27 cellular contexts compared by ENCODE assay signal in genomic region chr14:95235767-95236166, GRCh38.
"Had no signal": no experiment of that assay in that cellular context is flagged by ENCODE, and none has a peak within 500 bp of the region (broad histone marks: within the 10 kb centered on the region; RNA-seq: fewer than 3 reads in every experiment).

No MANE protein-coding gene starts in this region.

- DNase-seq: activated CD4-positive, alpha-beta T cell treated with anti-CD3 and anti-CD28 coated beads for 48 hours; activated CD4-positive, alpha-beta T cell treated with anti-CD3 and anti-CD28 coated beads, Interleukin-2, amount 50 U/mL, for 48 hours; activated CD8-positive, alpha-beta memory T cell treated with anti-CD3 and anti-CD28 coated beads for 24 hours; activated effector memory CD4-positive, alpha-beta T cell treated with Interleukin-2 at 50 U/mL for 16 hours; activated naive CD4-positive, alpha-beta T cell treated with Interleukin-2 at 50 U/mL for 16 hours; dermis blood vessel endothelial cell; effector CD4-positive, alpha-beta T cell; esophagus squamous epithelium; glutamatergic neuron; mammary epithelial cell; mucosa of descending colon; occipital lobe; stimulated activated CD4-positive, alpha-beta T cell treated with anti-CD3 and anti-CD28 coated beads, Interleukin-4, amount 100 ng/mL, for 24 hours; SW 1271; T-helper 9 cell; tibial artery; WERI-Rb-1 had no signal

- H3K36me3 ChIP-seq: esophagus squamous epithelium, tibial artery had no signal

- H3K27me3 ChIP-seq: esophagus squamous epithelium, tibial artery had no signal

- H3K4me3 Mint-ChIP-seq: activated naive CD8-positive, alpha-beta T cell; stimulated activated effector memory CD8-positive, alpha-beta T cell treated with anti-CD3 and anti-CD28 coated beads, Interleukin-12 subunit alpha, Interleukin-12 subunit beta, amount 100 ng/mL, for 72 hours; stimulated activated naive CD8-positive, alpha-beta T cell treated with anti-CD3 and anti-CD28 coated beads, Interleukin-15, Interleukin-2, amounts not matched to agents 100 ng/mL and 50 ng/mL, for 24 hours; T-helper 1 cell treated with Interleukin-12 subunit alpha and Interleukin-12 subunit beta and Interleukin-4 antibody, amounts not matched to agents 30 μg/mL and 1 μg/mL, for 36 hours had no signal

- H3K4me1 Mint-ChIP-seq: stimulated activated effector memory CD8-positive, alpha-beta T cell treated with anti-CD3 and anti-CD28 coated beads, Interleukin-12 subunit alpha, Interleukin-12 subunit beta, amount 100 ng/mL, for 72 hours had no signal

- H3K9me3 Mint-ChIP-seq: stimulated activated effector memory CD8-positive, alpha-beta T cell treated with anti-CD3 and anti-CD28 coated beads, Interleukin-12 subunit alpha, Interleukin-12 subunit beta, amount 100 ng/mL, for 72 hours; T-helper 1 cell treated with Interleukin-12 subunit alpha and Interleukin-12 subunit beta and Interleukin-4 antibody, amounts not matched to agents 30 μg/mL and 1 μg/mL, for 36 hours had no signal

- H3K4me1 ChIP-seq: parathyroid adenoma had no signal

- H3K27ac ChIP-seq: parathyroid adenoma, tibial artery, WERI-Rb-1 had no signal

- FAIRE-seq: colon, frontal cortex, islet of Langerhans had no signal

- H3K36me3 Mint-ChIP-seq: stimulated activated effector memory CD8-positive, alpha-beta T cell treated with anti-CD3 and anti-CD28 coated beads, Interleukin-12 subunit alpha, Interleukin-12 subunit beta, amount 100 ng/mL, for 72 hours had no signal

- H3K9ac ChIP-seq: parathyroid adenoma had no signal

- H3K27ac Mint-ChIP-seq: activated naive CD8-positive, alpha-beta T cell; stimulated activated effector memory CD8-positive, alpha-beta T cell treated with anti-CD3 and anti-CD28 coated beads, Interleukin-12 subunit alpha, Interleukin-12 subunit beta, amount 100 ng/mL, for 72 hours; stimulated activated naive CD8-positive, alpha-beta T cell treated with anti-CD3 and anti-CD28 coated beads, Interleukin-15, Interleukin-2, amounts not matched to agents 100 ng/mL and 50 ng/mL, for 24 hours; T-helper 1 cell treated with Interleukin-12 subunit alpha and Interleukin-12 subunit beta and Interleukin-4 antibody, amounts not matched to agents 30 μg/mL and 1 μg/mL, for 36 hours had no signal

- H3K9me3 ChIP-seq: esophagus squamous epithelium, mucosa of descending colon, tibial artery had no signal

- H3K4me3 ChIP-seq: esophagus squamous epithelium, mucosa of descending colon, tibial artery had no signal

- ATAC-seq: activated CD4-positive, CD25-positive, alpha-beta regulatory T cell treated with anti-CD3 and anti-CD28 coated beads, Interleukin-2, amount 50 U/mL, for 24 hours; mucosa of descending colon; right cardiac atrium; stimulated activated effector memory CD8-positive, alpha-beta T cell treated with anti-CD3 and anti-CD28 coated beads, Interleukin-12 subunit alpha, Interleukin-12 subunit beta, amount 100 ng/mL, for 72 hours had no signal
